ENCODE assay signal across 11 cellular contexts in genomic region chr19:5823579-5824281, GRCh38. TPM values are rescaled to one million over a fixed set of nuclear protein-coding genes. Genes with fewer than 3 reads are reported as not detected.
A peak's percentile ranks its signal among the peaks of the same experiment; 100 is the strongest.
DNase-seq lines count a peak whose midpoint lies in the region; ATAC-seq and TF ChIP-seq lines count a peak whose summit lies in the region.
"Had no signal": no experiment of that assay in that cellular context is flagged by ENCODE, and none has a peak within 500 bp of the region (broad histone marks: within the 10 kb centered on the region; RNA-seq: fewer than 3 reads in every experiment).

No MANE protein-coding gene starts in this region.

- H3K4me1 ChIP-seq in OCI-LY7 (ENCODE audit: insufficient read depth, low read length, poor library complexity, severe bottlenecking) (peaks cover 34% of the 10 kb centered on the region), stomach (peaks cover 24 to 43% (median 31%) of the 10 kb centered on the region in 4 donors)

- peak; percentile 51 for TF ChIP-seq CTCF in OCI-LY7 (conservative IDR thresholded peaks at IDR 0.05; ENCODE audit: low read length)
- peak; percentile 25 for TF ChIP-seq CTCF in epithelial cell of esophagus (IDR thresholded peaks at IDR 0.05; ENCODE audit: insufficient read depth, low read depth, low read length, missing control alignments)
- peak in 3 of 7 experiments; percentile 27 to 47 (median 37) for TF ChIP-seq CTCF in stomach (IDR thresholded peaks at IDR 0.05)

- no peak for ATAC-seq in HG03442 (IDR thresholded peaks at IDR 0.05; ENCODE audit: unreplicated experiment)

- H3K9me3 ChIP-seq in OCI-LY7 (ENCODE audit: low read length) (no peaks in the 10 kb centered on the region), stomach (no peaks in the 10 kb centered on the region)
- H3K9me3 ChIP-seq: tibial nerve had no signal

- H3K9me2 ChIP-seq in OCI-LY7 (ENCODE audit: insufficient read depth, low read length): no peaks in the 10 kb centered on the region

- H4K20me1 ChIP-seq in OCI-LY7 (ENCODE audit: insufficient read depth, low read length): no peaks in the 10 kb centered on the region

- TF ChIP-seq POLR2A in stomach (IDR thresholded peaks at IDR 0.05): no peak

- 76 to 84% (median 81%) methylated on average over 27 to 30 of the region's 30 CpGs for WGBS in stomach, 5 donors

- no peak overlapping the region for H3K4me2 ChIP-seq in OCI-LY7 (ENCODE audit: low read length)

- H3K36me3 ChIP-seq in OCI-LY7 (ENCODE audit: insufficient read depth, low read length) (no peaks in the 10 kb centered on the region), stomach (no peaks in the 10 kb centered on the region)
- H3K36me3 ChIP-seq: tibial nerve had no signal

- no TSS peak for BruUV-seq in OCI-LY7 (replicated peaks; lab: Mats Ljungman, UMichigan)

- peaks cover 0 to 5% (median 0%) of the 10 kb centered on the region in 3 donors for H3K27me3 ChIP-seq in stomach

- intact Hi-C loops in OCI-LY7 (cut with micrococcal nuclease; ENCODE audit: unreplicated experiment): no loop called here
- intact Hi-C loops in stomach (cut with DNase I; ENCODE audit: low total_unique reads): no loop called here

- H2AFZ ChIP-seq in OCI-LY7 (ENCODE audit: low read length): no peak overlapping the region

- TF ChIP-seq EP300 in stomach (IDR thresholded peaks at IDR 0.05): no peak

- no peaks in the 10 kb centered on the region for H3K79me2 ChIP-seq in OCI-LY7 (ENCODE audit: insufficient read depth, low read depth, low read length)

- peak; percentile 51 to 53 for DNase-seq in NCI-H524 (lab: John Stamatoyannopoulos, UW)
- no peak for DNase-seq in NCI-H524 treated with DMSO at 0.1 percent for 48 hours (lab: John Stamatoyannopoulos, UW)
- DNase-seq in OCI-LY7 (ENCODE audit: low spot score): no peak
- peak; percentile 34 for DNase-seq in epithelial cell of esophagus (ENCODE audit: low read depth)
- peak; percentile 71 for DNase-seq in stomach
- DNase-seq in AG08396 (ENCODE audit: low spot score): no peak
- DNase-seq in NCI-H2029 (lab: John Stamatoyannopoulos, UW): no peak
- DNase-seq: activated CD4-positive, alpha-beta T cell treated with anti-CD3 and anti-CD28 coated beads, Interleukin-2, amount 10 ng/mL, durations not matched to agents 7 days and 5 days; activated naive CD8-positive, alpha-beta T cell treated with anti-CD3 and anti-CD28 coated beads for 36 hours had no signal

- H3K27ac ChIP-seq in OCI-LY7 (ENCODE audit: low read depth, low read length, poor library complexity, severe bottlenecking): no peak overlapping the region
- no peak overlapping the region for H3K27ac ChIP-seq in stomach
- H3K27ac ChIP-seq: tibial nerve had no signal

- H3K4me3 ChIP-seq in OCI-LY7 (ENCODE audit: low read depth, low read length, poor library complexity, severe bottlenecking): no peak overlapping the region
- no peak overlapping the region for H3K4me3 ChIP-seq in epithelial cell of esophagus (ENCODE audit: low read length)
- H3K4me3 ChIP-seq in stomach: no peak overlapping the region
- H3K4me3 ChIP-seq: tibial nerve had no signal

- CTCF ChIA-PET in OCI-LY7 (lab: Charles Lee; ENCODE audit: unreplicated experiment): no interaction called here

- POLR2A ChIA-PET in OCI-LY7 (lab: Charles Lee): no interaction called here

RNA-seq across cellular contexts. Expression of gene FUT6, which starts 15.8 kb away (rescaled TPM):
- total RNA-seq in OCI-LY7 (2014; rRNA removed; shearing (Covaris generic)): not detected in 2 replicates
- total RNA-seq in OCI-LY7 (2022) (not detected in 2 replicates), stomach (100 to 1,000 TPM in 1 of 5 donors, under 1 TPM in 1, not detected in 3; 0.18 to 105 TPM)
- 10 to 100 TPM in 1 of 3 donors, not detected in 2; 15.3 TPM for polyA plus RNA-seq in stomach
- total RNA-seq: activated CD4-positive, alpha-beta T cell treated with anti-CD3 and anti-CD28 coated beads, Interleukin-2, amount 10 ng/mL, durations not matched to agents 7 days and 5 days; activated naive CD8-positive, alpha-beta T cell treated with anti-CD3 and anti-CD28 coated beads for 36 hours; tibial nerve had no signal

RNA-seq across cellular contexts. Expression of gene NRTN, which starts 18.9 kb away (rescaled TPM):
- 3.2 and 3.9 TPM in 2 replicates for total RNA-seq in OCI-LY7 (2014; rRNA removed; shearing (Covaris generic))
- total RNA-seq in OCI-LY7 (2022): 0.49 and 1.0 TPM in 2 replicates
- 1 to 10 TPM in 2 of 5 donors, under 1 TPM in 1, not detected in 2; 0.92 to 7.1 (median 1.8) TPM for total RNA-seq in stomach
- 1 to 10 TPM; 3.5 to 6.1 (median 4.0) TPM for polyA plus RNA-seq in stomach
- total RNA-seq: tibial nerve had no signal

RNA-seq across cellular contexts. Expression of gene FUT3, which starts 27.5 kb away (rescaled TPM):
- total RNA-seq in OCI-LY7 (2014; rRNA removed; shearing (Covaris generic)): 0.47 and 0.98 TPM in 2 replicates
- total RNA-seq in OCI-LY7 (2022): 0.63 TPM in 1 of 2 replicates, not detected in the other
- total RNA-seq in stomach: 100 to 1,000 TPM in 1 of 5 donors, 1 to 10 TPM in 4; 1.1 to 119 (median 8.5) TPM
- 10 to 100 TPM in 1 of 3 donors, 1 to 10 TPM in 2; 2.0 to 36.5 (median 5.0) TPM for polyA plus RNA-seq in stomach
- total RNA-seq: activated CD4-positive, alpha-beta T cell treated with anti-CD3 and anti-CD28 coated beads, Interleukin-2, amount 10 ng/mL, durations not matched to agents 7 days and 5 days; activated naive CD8-positive, alpha-beta T cell treated with anti-CD3 and anti-CD28 coated beads for 36 hours had no signal

RNA-seq across cellular contexts. Expression of gene DUS3L, which starts 32.8 kb away (rescaled TPM):
- 55.8 and 63.7 TPM in 2 replicates for total RNA-seq in OCI-LY7 (2014; rRNA removed; shearing (Covaris generic))
- total RNA-seq in OCI-LY7 (2022): 59.6 and 76.9 TPM in 2 replicates
- 10 to 100 TPM; 25.2 to 67.5 (median 54.0) TPM for total RNA-seq in stomach
- 10 to 100 TPM; 28.9 to 42.6 (median 37.2) TPM for polyA plus RNA-seq in stomach

RNA-seq across cellular contexts. Expression of gene PRR22, which starts 39.2 kb away (rescaled TPM):
- 4.9 and 6.1 TPM in 2 replicates for total RNA-seq in OCI-LY7 (2014; rRNA removed; shearing (Covaris generic))
- total RNA-seq in OCI-LY7 (2022) (10.5 and 10.6 TPM in 2 replicates), stomach (10 to 100 TPM in 1 of 5 donors, 1 to 10 TPM in 2, under 1 TPM in 1, not detected in 1; 0.73 to 12.1 (median 5.4) TPM)
- polyA plus RNA-seq in stomach: 1 to 10 TPM; 4.7 to 7.8 (median 6.4) TPM

Comparison
In these comparisons a context has a peak if more than half of its experiments do, and no peak if none do; other contexts are left out.
1. DNase-seq: peak in NCI-H524 (2 of 2), epithelial cell of esophagus (single experiment) and stomach (single experiment); none in NCI-H524 treated with DMSO at 0.1 percent for 48 hours (single experiment), OCI-LY7 (single experiment), AG08396 (single experiment) and NCI-H2029 (single experiment).